Comparison of ENCODE assay signal across 17 cellular contexts in genomic region chr12:52137746-52138145, GRCh38. TPM values are rescaled to one million over a fixed set of nuclear protein-coding genes. Genes with fewer than 3 reads are reported as not detected.
A peak's percentile ranks its signal among the peaks of the same experiment; 100 is the strongest.
DNase-seq lines count a peak whose midpoint lies in the region; ATAC-seq, FAIRE-seq and TF ChIP-seq lines count a peak whose summit lies in the region.
"Had no signal": no experiment of that assay in that cellular context is flagged by ENCODE, and none has a peak within 500 bp of the region (broad histone marks: within the 10 kb centered on the region; RNA-seq: fewer than 3 reads in every experiment).

No MANE protein-coding gene starts in this region.

- no peaks in the 10 kb centered on the region for H3K79me1 ChIP-seq in H1 (ENCODE audit: low read depth, low read length)
- no peaks in the 10 kb centered on the region for H3K79me1 ChIP-seq in trophoblast cell (ENCODE audit: low read length)

- no peak overlapping the region; the same call in 1 of the 2 replicates for H2BK20ac ChIP-seq in H1 (ENCODE audit: low read length)

- H2AFZ ChIP-seq in H1 (ENCODE audit: low read length): no peak overlapping the region
- no peak overlapping the region for H2AFZ ChIP-seq in trophoblast cell (ENCODE audit: insufficient read depth, low read length, poor library complexity)

- H3K9ac ChIP-seq in H1 (replicated peaks in 1 of 4; ENCODE audit: extremely low read depth in 1 of 4, low read depth in 3 of 4, low read length in 3 of 4): no peak overlapping the region
- H3K9ac ChIP-seq in trophoblast cell (ENCODE audit: low read length): no peak overlapping the region
- H3K9ac ChIP-seq: BLaER1 treated with 17β-estradiol and CSF1 and Interleukin-3, amounts not matched to agents 10 nM and 100 nM had no signal

- no peak overlapping the region for H4K8ac ChIP-seq in H1 (ENCODE audit: extremely low read depth, insufficient read depth, low read length)
- H4K8ac ChIP-seq in trophoblast cell (ENCODE audit: low read depth, low read length): no peak overlapping the region

- no peaks in the 10 kb centered on the region for H3K9me3 Mint-ChIP-seq in MCF 10A (ENCODE audit: unreplicated experiment)

- TF ChIP-seq CTCF in MCF 10A (IDR thresholded peaks at IDR 0.05; ENCODE audit: unreplicated experiment) (no peak), breast epithelium (IDR thresholded peaks at IDR 0.05) (no peak), H1 (IDR thresholded peaks at IDR 0.05; ENCODE audit: control extremely low read depth in 1 of 3, insufficient read depth in 1 of 3, low read depth in 1 of 3, low read length in 3 of 3) (no peak), upper lobe of right lung (IDR thresholded peaks at IDR 0.05) (no peak)

- H3K9me3 ChIP-seq in breast epithelium: no peaks in the 10 kb centered on the region
- H3K9me3 ChIP-seq in H1 (ENCODE audit: insufficient read depth in 2 of 2, low read depth in 1 of 2, low read length in 1 of 2): no peaks in the 10 kb centered on the region
- no peaks in the 10 kb centered on the region for H3K9me3 ChIP-seq in upper lobe of right lung
- H3K9me3 ChIP-seq in trophoblast cell (ENCODE audit: insufficient read depth, low read depth, low read length): no peaks in the 10 kb centered on the region
- H3K9me3 ChIP-seq: BLaER1 treated with 17β-estradiol and CSF1 and Interleukin-3, amounts not matched to agents 10 nM and 100 nM had no signal

- H3K23ac ChIP-seq in H1 (ENCODE audit: insufficient read length): no peak overlapping the region
- H3K23ac ChIP-seq in trophoblast cell (ENCODE audit: low read length): no peak overlapping the region

- H3K27me3 ChIP-seq in breast epithelium (no peaks in the 10 kb centered on the region), H1 (replicated peaks in 1 of 4; ENCODE audit: control insufficient read depth in 3 of 4, extremely low read depth in 1 of 4, insufficient read depth in 3 of 4, low read length in 3 of 4) (no peaks in the 10 kb centered on the region), upper lobe of right lung (no peaks in the 10 kb centered on the region), trophoblast cell (ENCODE audit: insufficient read depth, low read length) (no peaks in the 10 kb centered on the region)
- H3K27me3 ChIP-seq: BLaER1 treated with 17β-estradiol and CSF1 and Interleukin-3, amounts not matched to agents 10 nM and 100 nM had no signal

- no peak for FAIRE-seq in H1 (lab: Jason Lieb, UNC)
- FAIRE-seq: GM19239 had no signal

- no peaks in the 10 kb centered on the region for H3K27me3 Mint-ChIP-seq in MCF 10A (ENCODE audit: insufficient read depth, unreplicated experiment)
- H3K27me3 Mint-ChIP-seq: CD4-positive, CD25-positive, alpha-beta regulatory T cell had no signal

- no peak overlapping the region for H4K12ac ChIP-seq in trophoblast cell (ENCODE audit: low read depth, low read length)

- WGBS in H1 (ENCODE audit: extremely low coverage in 1 of 2, insufficient coverage in 1 of 2, insufficient read length in 1 of 2, insufficient replicate concordance in 2 of 2, low coverage in 1 of 2, low lambda C conversion rate in 2 of 2, missing lambda C conversion rate in 1 of 2), 2 experiments: 87% methylated on average over 5 of the region's 5 CpGs; no CpG with 5 or more reads in 1 of the 2 experiments
- WGBS in trophoblast cell (ENCODE audit: extremely low coverage, insufficient coverage, insufficient read length): no CpG with 5 or more reads among the region's 5 CpGs

- TF ChIP-seq EP300 in H1 (IDR thresholded peaks at IDR 0.05; ENCODE audit: borderline replicate concordance in 1 of 2, low read depth in 2 of 2, low read length in 2 of 2): no peak

- H3K27ac Mint-ChIP-seq in MCF 10A (ENCODE audit: low read depth, unreplicated experiment): peak overlapping the region; percentile 46
- H3K27ac Mint-ChIP-seq: CD4-positive, CD25-positive, alpha-beta regulatory T cell had no signal

- POLR2A ChIA-PET in MCF 10A (lab: Yijun Ruan, JAX) (interaction anchor here (1.2 to 1.5 kb wide), 3 partner anchors 11 to 382 kb away, joined by 3 to 4 read pairs (median 3); partner anchors contain the start of gene KRT5), H1 (lab: Charles Lee; ENCODE audit: partially characterized antibody) (no interaction called here)

- H3K36me3 ChIP-seq in breast epithelium: no peaks in the 10 kb centered on the region
- H3K36me3 ChIP-seq in H1 (ENCODE audit: control insufficient read depth in 2 of 4, insufficient read depth in 4 of 4, low read length in 3 of 4): no peaks in the 10 kb centered on the region
- no peaks in the 10 kb centered on the region for H3K36me3 ChIP-seq in upper lobe of right lung
- H3K36me3 ChIP-seq in trophoblast cell (ENCODE audit: control insufficient read depth in 1 of 2, insufficient read depth in 2 of 2, low read length in 2 of 2): no peaks in the 10 kb centered on the region
- H3K36me3 ChIP-seq: BLaER1 treated with 17β-estradiol and CSF1 and Interleukin-3, amounts not matched to agents 10 nM and 100 nM had no signal

- H3K14ac ChIP-seq in H1 (ENCODE audit: insufficient read length): no peak overlapping the region
- H3K14ac ChIP-seq in trophoblast cell (ENCODE audit: low read length): no peak overlapping the region

- DNase-seq in MCF 10A (ENCODE audit: unreplicated experiment): no peak
- DNase-seq in breast epithelium (ENCODE audit: low spot score in 2 of 2): no peak
- peak; percentile 6 for DNase-seq in 8988T
- DNase-seq in H1 (ENCODE audit: low read depth in 1 of 2, low spot score in 2 of 2): no peak
- peak; percentile 51 for DNase-seq in upper lobe of right lung
- no peak for DNase-seq in trophoblast cell
- DNase-seq: ACHN; CD4-positive, CD25-positive, alpha-beta regulatory T cell; DMS53; GF-D8; HCEC 1CT had no signal

- CTCF ChIA-PET in MCF 10A (lab: Yijun Ruan, JAX): interaction anchor here (0.6 to 5.2 kb wide), 6 partner anchors 18 to 843 kb away, joined by 3 to 48 read pairs (median 4); no protein-coding TSS in a partner anchor
- CTCF ChIA-PET in H1 (lab: Charles Lee; ENCODE audit: partially characterized antibody): interaction anchor here (0.8 to 4.4 kb wide), 6 partner anchors 14 to 257 kb away, joined by 3 to 26 read pairs (median 4); no protein-coding TSS in a partner anchor

- ATAC-seq in upper lobe of right lung (no peak), GM21825 (IDR thresholded peaks at IDR 0.05; ENCODE audit: unreplicated experiment) (no peak)

- H3K4ac ChIP-seq in H1 (replicated peaks; ENCODE audit: insufficient read length, low read depth, low read length): no peak overlapping the region
- H3K4ac ChIP-seq in trophoblast cell (ENCODE audit: low read depth, low read length): no peak overlapping the region

- H3K4me2 ChIP-seq in H1 (ENCODE audit: insufficient read depth in 1 of 2, low read depth in 2 of 2, low read length in 2 of 2) (no peak overlapping the region), trophoblast cell (ENCODE audit: low read length) (no peak overlapping the region)

- no peak overlapping the region for H4K5ac ChIP-seq in H1 (ENCODE audit: insufficient read length, low read depth, low read length)

- peak overlapping the region; percentile 92; the same call in 1 of the 2 replicates for H2BK12ac ChIP-seq in H1 (ENCODE audit: low read depth, low read length)
- H2BK12ac ChIP-seq in trophoblast cell (ENCODE audit: low read length): no peak overlapping the region

- peaks cover 15% of the 10 kb centered on the region for H3K4me1 Mint-ChIP-seq in MCF 10A (ENCODE audit: insufficient read depth, unreplicated experiment)
- H3K4me1 Mint-ChIP-seq: CD4-positive, CD25-positive, alpha-beta regulatory T cell had no signal

- BruUV-seq in MCF 10A (replicated peaks; lab: Mats Ljungman, UMichigan): no TSS peak

- H2BK120ac ChIP-seq in H1 (replicated peaks; ENCODE audit: low read depth, low read length): no peak overlapping the region
- H2BK120ac ChIP-seq in trophoblast cell (ENCODE audit: insufficient read depth, low read length, poor library complexity): no peak overlapping the region

- no peaks in the 10 kb centered on the region for H3K23me2 ChIP-seq in H1 (ENCODE audit: low read depth, low read length)

- H3K4me1 ChIP-seq in breast epithelium: no peaks in the 10 kb centered on the region
- 0 out of 7 replicates have a peak, but pooled peaks cover 0 to 2% (median under 1%) of the 10 kb centered on the region in 4 experiments for H3K4me1 ChIP-seq in H1 (replicated peaks in 1 of 4; ENCODE audit: control insufficient read depth in 3 of 4, insufficient read depth in 4 of 4, low read length in 3 of 4)
- H3K4me1 ChIP-seq in upper lobe of right lung: no peaks in the 10 kb centered on the region
- H3K4me1 ChIP-seq in trophoblast cell (ENCODE audit: control insufficient read depth in 1 of 2, insufficient read depth in 2 of 2, low read length in 2 of 2): no peaks in the 10 kb centered on the region

- no peaks in the 10 kb centered on the region for H3K36me3 Mint-ChIP-seq in MCF 10A (ENCODE audit: insufficient read depth, unreplicated experiment)
- H3K36me3 Mint-ChIP-seq: CD4-positive, CD25-positive, alpha-beta regulatory T cell had no signal

- H3K79me2 ChIP-seq in H1 (ENCODE audit: control insufficient read depth in 1 of 2, insufficient read depth in 2 of 2, low read length in 2 of 2) (no peaks in the 10 kb centered on the region), trophoblast cell (ENCODE audit: control insufficient read depth, insufficient read depth, low read length, poor library complexity) (no peaks in the 10 kb centered on the region)

- H2AK5ac ChIP-seq in H1 (ENCODE audit: low read depth, low read length) (0 out of 2 replicates have a peak overlapping the region, but pooled peaks have one; percentile 39), trophoblast cell (ENCODE audit: low read length) (no peak overlapping the region)

- TF ChIP-seq RAD21 in H1 (IDR thresholded peaks at IDR 0.05 in 1 of 2, conservative IDR thresholded peaks at IDR 0.05 in 1 of 2; ENCODE audit: low read depth in 2 of 2, low read length in 2 of 2): no peak

- no peak overlapping the region for H3K56ac ChIP-seq in H1 (replicated peaks; ENCODE audit: insufficient read length, low read depth, low read length)

- no peaks in the 10 kb centered on the region for H4K20me1 ChIP-seq in H1 (replicated peaks in 1 of 2; ENCODE audit: control insufficient read depth in 1 of 2, insufficient read depth in 2 of 2, low read length in 2 of 2)
- H4K20me1 ChIP-seq: BLaER1 treated with 17β-estradiol and CSF1 and Interleukin-3, amounts not matched to agents 10 nM and 100 nM had no signal

- H3K4me3 ChIP-seq in breast epithelium (no peak overlapping the region), H1 (ENCODE audit: extremely low read depth in 1 of 4, insufficient read depth in 2 of 4, low read depth in 3 of 4, low read length in 4 of 4) (no peak overlapping the region), upper lobe of right lung (no peak overlapping the region), trophoblast cell (ENCODE audit: low read depth, low read length) (no peak overlapping the region)
- H3K4me3 ChIP-seq: BLaER1 treated with 17β-estradiol and CSF1 and Interleukin-3, amounts not matched to agents 10 nM and 100 nM had no signal

- intact Hi-C loops in MCF 10A (cut with micrococcal nuclease) (no loop called here), breast epithelium (cut with DNase I; ENCODE audit: low total_unique reads) (loop anchor here (2.0 to 5.0 kb wide), 2 partner anchors 15 to 450 kb away; no protein-coding TSS in a partner anchor), upper lobe of right lung (cut with DNase I) (no loop called here)

- H4K91ac ChIP-seq in H1 (replicated peaks; ENCODE audit: insufficient read length, low read length) (no peak overlapping the region), trophoblast cell (ENCODE audit: low read depth, low read length) (no peak overlapping the region)

- no peak overlapping the region for H3K4me3 Mint-ChIP-seq in MCF 10A (ENCODE audit: unreplicated experiment)
- H3K4me3 Mint-ChIP-seq: CD4-positive, CD25-positive, alpha-beta regulatory T cell had no signal

- H3K27ac ChIP-seq in breast epithelium: no peak overlapping the region
- H3K27ac ChIP-seq in H1 (ENCODE audit: low read depth, low read length): no peak overlapping the region
- no peak overlapping the region for H3K27ac ChIP-seq in upper lobe of right lung
- H3K27ac ChIP-seq in trophoblast cell (ENCODE audit: low read depth, low read length): no peak overlapping the region
- H3K27ac ChIP-seq: BLaER1 treated with 17β-estradiol and CSF1 and Interleukin-3, amounts not matched to agents 10 nM and 100 nM; HL-60 had no signal

- H2BK5ac ChIP-seq in H1 (ENCODE audit: low read depth, low read length) (no peak overlapping the region), trophoblast cell (ENCODE audit: low read depth, low read length, poor library complexity) (no peak overlapping the region)

- peak overlapping the region; percentile 46; the same call in 1 of the 2 replicates for H2BK15ac ChIP-seq in H1 (ENCODE audit: low read length)

- H3K18ac ChIP-seq in H1 (ENCODE audit: extremely low read depth, low read length) (no peak overlapping the region), trophoblast cell (ENCODE audit: low read length) (no peak overlapping the region)

- TF ChIP-seq POLR2A in breast epithelium (IDR thresholded peaks at IDR 0.05): no peak
- no peak for TF ChIP-seq POLR2A in H1 (IDR thresholded peaks at IDR 0.05; ENCODE audit: control extremely low read depth in 1 of 2, low read depth in 2 of 2, low read length in 2 of 2)

RNA-seq across cellular contexts. Expression of gene KRT80, which starts 54.1 kb away (rescaled TPM):
- 27.4 and 52.3 TPM in 2 replicates for total RNA-seq in MCF 10A (2022)
- total RNA-seq in breast epithelium: 1 to 10 TPM in 2 of 3 donors, not detected in 1; 2.9 to 9.8 TPM
- total RNA-seq in H1 (2021; fragmentation: NEBNext Ultra II Directional; extraction: Animal tissue kit (Norgen Biotek cat#: 25700)): 0.08 TPM in 1 of 2 replicates, not detected in the other
- 0.05 and 0.06 TPM in 2 replicates for polyA plus RNA-seq in H1 (2011; rRNA removed)
- 0.05 TPM for polyA plus RNA-seq in H1 (2011; cell fraction: cytosol; rRNA removed)
- polyA plus RNA-seq in H1 (2011; cell fraction: nucleus; rRNA removed): 0.06 TPM
- polyA plus RNA-seq in H1 (2012, experiment 1 of 2): 0.05 to 0.06 TPM in 2 of 4 replicates, not detected in the others
- polyA plus RNA-seq in H1 (2012, experiment 2 of 2): 0.07 TPM
- 0.04 TPM for polyA plus RNA-seq in H1 (2013, experiment 1 of 2)
- 0.09 TPM for polyA plus RNA-seq in H1 (2013, experiment 2 of 2)
- polyA minus RNA-seq in H1 (2011; rRNA and poly(A)+ RNA removed): 0.03 and 0.10 TPM in 2 replicates
- polyA minus RNA-seq in H1 (2011; cell fraction: cytosol; rRNA and poly(A)+ RNA removed): 0.37 TPM
- polyA minus RNA-seq in H1 (2011; cell fraction: nucleus; rRNA and poly(A)+ RNA removed): 0.20 TPM
- total RNA-seq in upper lobe of right lung: 8.6 TPM
- 26.3 and 28.8 TPM in 2 replicates for polyA plus RNA-seq in trophoblast cell (2013)
- total RNA-seq: CD4-positive, CD25-positive, alpha-beta regulatory T cell had no signal
- polyA plus RNA-seq: CD4-positive, CD25-positive, alpha-beta regulatory T cell had no signal

RNA-seq across cellular contexts. Expression of gene SMIM41, which starts 58.2 kb away (rescaled TPM):
- total RNA-seq in MCF 10A (2022): not detected in 2 replicates
- 1 to 10 TPM in 1 of 3 donors, not detected in 2; 1.3 TPM for total RNA-seq in breast epithelium
- total RNA-seq in H1 (2021; fragmentation: NEBNext Ultra II Directional; extraction: Animal tissue kit (Norgen Biotek cat#: 25700)): 0.28 and 0.31 TPM in 2 replicates
- polyA plus RNA-seq in H1 (2011; rRNA removed): 0.91 and 0.98 TPM in 2 replicates
- polyA plus RNA-seq in H1 (2011; cell fraction: cytosol; rRNA removed): 0.66 TPM
- polyA plus RNA-seq in H1 (2011; cell fraction: nucleus; rRNA removed): 0.74 TPM
- 0.20 to 0.56 TPM (median 0.46 TPM) in 3 of 4 replicates, not detected in the other for polyA plus RNA-seq in H1 (2012, experiment 1 of 2)
- 0.42 TPM for polyA plus RNA-seq in H1 (2012, experiment 2 of 2)
- 0.08 TPM for polyA plus RNA-seq in H1 (2013, experiment 1 of 2)
- 0.07 TPM for polyA plus RNA-seq in H1 (2013, experiment 2 of 2)
- 0.54 TPM in 1 of 2 replicates, not detected in the other for polyA minus RNA-seq in H1 (2011; rRNA and poly(A)+ RNA removed)
- polyA minus RNA-seq in H1 (2011; cell fraction: cytosol; rRNA and poly(A)+ RNA removed): not detected
- 0.70 TPM for polyA minus RNA-seq in H1 (2011; cell fraction: nucleus; rRNA and poly(A)+ RNA removed)
- 6.1 TPM for total RNA-seq in upper lobe of right lung
- polyA plus RNA-seq in trophoblast cell (2013): not detected in 2 replicates
- total RNA-seq: A172, H4 had no signal
- polyA plus RNA-seq: CD4-positive, CD25-positive, alpha-beta regulatory T cell had no signal

Comparison
In these comparisons a context has a peak if more than half of its experiments do, and no peak if none do; other contexts are left out.
1. DNase-seq: peak in 8988T (single experiment) and upper lobe of right lung (single experiment); none in MCF 10A (single experiment), breast epithelium (0 of 2), H1 (0 of 2) and trophoblast cell (0 of 2).